7 cellular contexts compared by ENCODE assay signal in genomic region chr7:74417419-74417971, GRCh38. TPM values are rescaled to one million over a fixed set of nuclear protein-coding genes. Genes with fewer than 3 reads are reported as not detected.
DNase-seq lines count a peak whose midpoint lies in the region; ATAC-seq and TF ChIP-seq lines count a peak whose summit lies in the region.

No MANE protein-coding gene starts in this region.

- no peak overlapping the region for H3K4me2 ChIP-seq in mammary epithelial cell (ENCODE audit: insufficient read depth, low read depth, low read length)

- CTCF ChIA-PET in mammary epithelial cell (lab: Charles Lee; ENCODE audit: low non-redundant PET), result interaction anchor here (0.5 kb wide), 2 partner anchors 28 to 61 kb away, joined by 4 read pairs; no protein-coding TSS in a partner anchor

- H2AFZ ChIP-seq in mammary epithelial cell (ENCODE audit: low read depth, low read length), result peak overlapping the region; percentile 6

- no peaks in the 10 kb centered on the region for H3K79me2 ChIP-seq in mammary epithelial cell (ENCODE audit: insufficient read depth, low read length)

- no peaks in the 10 kb centered on the region for H3K4me1 ChIP-seq in mammary epithelial cell (ENCODE audit: insufficient read depth, low read length)

- peak; percentile 68 for DNase-seq in NCI-H146 (lab: John Stamatoyannopoulos, UW)
- DNase-seq in mammary epithelial cell, result peak; percentile 33
- DNase-seq in kidney epithelial cell (ENCODE audit: low read depth), result no peak
- DNase-seq in stimulated activated CD4-positive, alpha-beta T cell treated with anti-CD3 and anti-CD28 coated beads, Interleukin-1b, Interleukin-23, amount 100 ng/mL, for 1 hour (ENCODE audit: low read depth in 2 of 2), result peak; percentile 15 to 33

- no peak overlapping the region for H3K9ac ChIP-seq in mammary epithelial cell (ENCODE audit: insufficient read depth, low read length)

- in situ Hi-C loops in mammary epithelial cell (cut with MboI; ENCODE audit: low sequenced_read_pairs in 2 of 2), result loop anchor here in 1 of 2 donors (25.0 kb wide), 1 partner anchor 620 kb away; no protein-coding TSS in a partner anchor

- no peaks in the 10 kb centered on the region for H3K36me3 ChIP-seq in mammary epithelial cell (ENCODE audit: insufficient read depth, low read length)
- H3K36me3 ChIP-seq in kidney epithelial cell (ENCODE audit: control insufficient read depth, insufficient read depth, low read length), result no peaks in the 10 kb centered on the region

- H3K4me3 ChIP-seq in mammary epithelial cell (replicated peaks in 1 of 3; ENCODE audit: insufficient read depth in 1 of 3, low read depth in 2 of 3, low read length in 3 of 3) (no peak overlapping the region), kidney epithelial cell (ENCODE audit: low read depth, low read length) (no peak overlapping the region)

- no peaks in the 10 kb centered on the region for H4K20me1 ChIP-seq in mammary epithelial cell (ENCODE audit: insufficient read depth, low read length)

- TF ChIP-seq CTCF in GM12874 (IDR thresholded peaks at IDR 0.05; ENCODE audit: insufficient read depth, low read depth, low read length) (peak; percentile 99), VCaP (conservative IDR thresholded peaks at IDR 0.05) (peak; percentile 99), mammary epithelial cell (conservative IDR thresholded peaks at IDR 0.05 in 1 of 2, IDR thresholded peaks at IDR 0.05 in 1 of 2; ENCODE audit: extremely low read depth in 1 of 2, insufficient read depth in 1 of 2, low read depth in 1 of 2, low read length in 2 of 2) (peak; percentile 92 to 99), kidney epithelial cell (IDR thresholded peaks at IDR 0.05; ENCODE audit: insufficient read depth, low read length, poor library complexity, severe bottlenecking) (peak; percentile 97)

- ATAC-seq in HG02642 (IDR thresholded peaks at IDR 0.05; ENCODE audit: poor library complexity, unreplicated experiment), result no peak

- H3K27ac ChIP-seq in VCaP, result peak overlapping the region; percentile 44; the same call in 1 of the 2 replicates
- H3K27ac ChIP-seq in mammary epithelial cell (ENCODE audit: insufficient read depth, low read depth, low read length), result no peak overlapping the region

- WGBS in mammary epithelial cell (ENCODE audit: low coverage, missing lambda C conversion rate), result 32% methylated on average over 10 of the region's 16 CpGs

- H3K27me3 ChIP-seq in mammary epithelial cell (ENCODE audit: insufficient read depth, low read length) (no peaks in the 10 kb centered on the region), kidney epithelial cell (ENCODE audit: control insufficient read depth, insufficient read depth, low read length) (no peaks in the 10 kb centered on the region)

- no peaks in the 10 kb centered on the region for H3K9me3 ChIP-seq in mammary epithelial cell (replicated peaks; ENCODE audit: insufficient read depth, low read length)

- no TSS peak for BruUV-seq in mammary epithelial cell (replicated peaks; lab: Mats Ljungman, UMichigan)

- intact Hi-C loops in mammary epithelial cell (cut with micrococcal nuclease), result loop anchor here (2.0 to 5.0 kb wide), 3 partner anchors 127 to 240 kb away; partner anchors contain the start of gene GTF2I

- dilution Hi-C loops in mammary epithelial cell (cut with HindIII; ENCODE audit: low sequenced_read_pairs), result loop anchor here (5.0 kb wide), 1 partner anchor 165 kb away; no protein-coding TSS in a partner anchor

RNA-seq across cellular contexts. Expression of gene GTF2IRD1, which starts 36.2 kb away (rescaled TPM):
- total RNA-seq in mammary epithelial cell (10 to 100 TPM; 21.0 to 35.1 TPM), kidney epithelial cell (36.8 and 43.1 TPM in 2 replicates)
- 10.4 TPM for polyA plus RNA-seq in mammary epithelial cell
- 23.3 TPM for polyA minus RNA-seq in mammary epithelial cell
